ENCODE assay signal across 19 cellular contexts in genomic region chr1:222552882-222553281, GRCh38. TPM values are rescaled to one million over a fixed set of nuclear protein-coding genes. Genes with fewer than 3 reads are reported as not detected.
"Had no signal": no experiment of that assay in that cellular context is flagged by ENCODE, and none has a peak within 500 bp of the region (broad histone marks: within the 10 kb centered on the region; RNA-seq: fewer than 3 reads in every experiment).

No MANE protein-coding gene starts in this region.

- H3K4me1 ChIP-seq: tibial nerve had no signal

- H3K9me3 ChIP-seq: tibial nerve had no signal

- H3K27ac ChIP-seq: tibial nerve had no signal

- ATAC-seq: stimulated activated naive CD8-positive, alpha-beta T cell treated with anti-CD3 and anti-CD28 coated beads, Interleukin-15, Interleukin-2, amounts not matched to agents 100 U/mL and 50 U/mL, for 24 hours; WTC11 had no signal

- H3K4me3 ChIP-seq: lung, tibial nerve had no signal

- DNase-seq: activated CD4-positive, alpha-beta memory T cell treated with anti-CD3 and anti-CD28 coated beads for 36 hours; activated CD4-positive, alpha-beta T cell treated with anti-CD3 and anti-CD28 coated beads for 4 hours; activated naive CD8-positive, alpha-beta T cell treated with anti-CD3 and anti-CD28 coated beads for 36 hours; amygdala; caudate nucleus; erythroblast; midbrain; nephron progenitor cell; nucleus accumbens; posterior cingulate gyrus; stimulated activated CD4-positive, alpha-beta T cell treated with anti-CD3 and anti-CD28 coated beads, Interleukin-12 subunit alpha, Interleukin-12 subunit beta, amount 100 ng/mL, for 4 hours; stimulated activated CD4-positive, alpha-beta T cell treated with anti-CD3 and anti-CD28 coated beads, Interleukin-1b, Interleukin-23, amount 100 ng/mL, for 48 hours; stimulated activated naive CD8-positive, alpha-beta T cell treated with anti-CD3 and anti-CD28 coated beads, Interleukin-15, Interleukin-2, amounts not matched to agents 100 U/mL and 50 U/mL, for 24 hours; substantia nigra had no signal

- H3K27me3 ChIP-seq: tibial nerve had no signal

RNA-seq across cellular contexts. Expression of gene HHIPL2, which starts 5.0 kb away (rescaled TPM):
- total RNA-seq: activated CD4-positive, alpha-beta memory T cell treated with anti-CD3 and anti-CD28 coated beads for 36 hours; fibroblast of villous mesenchyme; glomerular endothelial cell had no signal
